ENCODE assay signal across 18 cellular contexts in the genomic region with DNA sequence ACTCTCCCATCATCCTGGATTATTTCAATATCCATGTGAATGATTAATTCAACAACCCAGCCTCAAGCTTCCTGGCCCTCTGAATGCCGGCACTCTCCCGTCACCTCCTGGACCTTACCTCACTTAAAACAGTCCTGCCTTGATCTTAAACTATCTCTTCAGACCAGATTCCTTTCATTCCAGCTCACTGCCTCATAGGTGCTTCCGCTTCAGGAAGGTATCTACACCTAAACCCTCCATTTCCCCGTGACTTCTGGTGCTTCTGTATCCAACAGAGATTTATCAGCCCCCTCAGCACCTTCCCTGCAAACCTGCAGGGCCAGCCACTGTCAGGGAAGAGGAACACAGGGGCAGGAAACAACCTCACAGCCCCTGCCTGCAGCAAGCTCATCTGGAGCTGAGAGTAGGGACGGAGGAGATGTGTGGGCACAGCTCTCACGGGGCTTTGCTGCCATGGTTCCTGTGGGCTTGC.
DNase-seq lines count a peak whose midpoint lies in the region; ATAC-seq and TF ChIP-seq lines count a peak whose summit lies in the region.
"Had no signal": no experiment of that assay in that cellular context is flagged by ENCODE, and none has a peak within 500 bp of the region (broad histone marks: within the 10 kb centered on the region; RNA-seq: fewer than 3 reads in every experiment).

No MANE protein-coding gene starts in this region.

- WGBS in body of pancreas, 2 donors = 64% methylated on average over 6 of the region's 6 CpGs

- H3K9ac ChIP-seq in HUES48 (ENCODE audit: low read depth, low read length) = no peak overlapping the region

- H3K27me3 Mint-ChIP-seq in type B pancreatic cell = no peaks in the 10 kb centered on the region
- H3K27me3 Mint-ChIP-seq: IgD-negative memory B cell had no signal

- H3K27me3 ChIP-seq in HUES48 (ENCODE audit: control insufficient read depth, insufficient read depth, low read length) (no peaks in the 10 kb centered on the region), body of pancreas (no peaks in the 10 kb centered on the region), SJCRH30 (no peaks in the 10 kb centered on the region), uterus (no peaks in the 10 kb centered on the region)
- H3K27me3 ChIP-seq: sigmoid colon had no signal

- ATAC-seq in body of pancreas (peak; percentile 45), GM19455 (IDR thresholded peaks at IDR 0.05; ENCODE audit: unreplicated experiment) (no peak)
- ATAC-seq: left colon; naive thymus-derived CD4-positive, alpha-beta T cell; stimulated activated effector memory CD8-positive, alpha-beta T cell treated with anti-CD3 and anti-CD28 coated beads, Interleukin-12 subunit alpha, Interleukin-12 subunit beta, amount 100 ng/mL, for 72 hours; T-helper 17 cell had no signal

- H3K9me3 ChIP-seq in HUES48 (ENCODE audit: control insufficient read depth, insufficient read depth, low read length) = no peaks in the 10 kb centered on the region
- H3K9me3 ChIP-seq in body of pancreas = no peaks in the 10 kb centered on the region
- no peaks in the 10 kb centered on the region for H3K9me3 ChIP-seq in SJCRH30 (replicated peaks)
- no peaks in the 10 kb centered on the region for H3K9me3 ChIP-seq in uterus
- H3K9me3 ChIP-seq: sigmoid colon had no signal

- H3K9me3 Mint-ChIP-seq in type B pancreatic cell = no peaks in the 10 kb centered on the region
- H3K9me3 Mint-ChIP-seq: dendritic cell treated with granulocyte-macrophage colony-stimulating factor and Interleukin-4, amounts not matched to agents 40 ng/mL and 50 ng/mL, for 4 days; stimulated activated effector memory CD8-positive, alpha-beta T cell treated with anti-CD3 and anti-CD28 coated beads, Interleukin-12 subunit alpha, Interleukin-12 subunit beta, amount 100 ng/mL, for 72 hours had no signal

- H3K27ac ChIP-seq in HUES48 (ENCODE audit: low read depth, low read length) (peak overlapping the region; percentile 76), body of pancreas (peak overlapping the region; percentile 36 to 71 (median 52)), SJCRH30 (no peak overlapping the region), uterus (no peak overlapping the region)
- H3K27ac ChIP-seq: sigmoid colon had no signal

- peaks cover 33% of the 10 kb centered on the region for H3K4me1 Mint-ChIP-seq in type B pancreatic cell (ENCODE audit: unreplicated experiment)
- H3K4me1 Mint-ChIP-seq: IgD-negative memory B cell; naive thymus-derived CD4-positive, alpha-beta T cell; stimulated activated effector memory CD8-positive, alpha-beta T cell treated with anti-CD3 and anti-CD28 coated beads, Interleukin-12 subunit alpha, Interleukin-12 subunit beta, amount 100 ng/mL, for 72 hours; T-helper 17 cell had no signal

- no peak for TF ChIP-seq CTCF in body of pancreas (IDR thresholded peaks at IDR 0.05)
- no peak for TF ChIP-seq CTCF in type B pancreatic cell (conservative IDR thresholded peaks at IDR 0.05)
- TF ChIP-seq CTCF in uterus (IDR thresholded peaks at IDR 0.05) = no peak

- TF ChIP-seq POLR2A in body of pancreas (IDR thresholded peaks at IDR 0.05) = peak in 1 of 3 donors; percentile 36
- TF ChIP-seq POLR2A in uterus (IDR thresholded peaks at IDR 0.05) = no peak

- no peaks in the 10 kb centered on the region for H3K36me3 ChIP-seq in HUES48 (ENCODE audit: control insufficient read depth, insufficient read depth, low read length)
- no peaks in the 10 kb centered on the region for H3K36me3 ChIP-seq in body of pancreas (replicated peaks in 1 of 2; ENCODE audit: insufficient read depth in 1 of 2, low read depth in 2 of 2)
- no peaks in the 10 kb centered on the region for H3K36me3 ChIP-seq in SJCRH30
- H3K36me3 ChIP-seq in uterus = no peaks in the 10 kb centered on the region
- H3K36me3 ChIP-seq: sigmoid colon had no signal

- H3K27ac Mint-ChIP-seq in type B pancreatic cell = peak overlapping the region; percentile 75
- H3K27ac Mint-ChIP-seq: dendritic cell treated with granulocyte-macrophage colony-stimulating factor and Interleukin-4, amounts not matched to agents 40 ng/mL and 50 ng/mL, for 4 days; naive thymus-derived CD4-positive, alpha-beta T cell; stimulated activated effector memory CD8-positive, alpha-beta T cell treated with anti-CD3 and anti-CD28 coated beads, Interleukin-12 subunit alpha, Interleukin-12 subunit beta, amount 100 ng/mL, for 72 hours; T-helper 17 cell had no signal

- intact Hi-C loops in body of pancreas (cut with DNase I) (no loop called here), uterus (cut with DNase I; ENCODE audit: low total_unique reads) (no loop called here)

- H3K4me3 Mint-ChIP-seq in type B pancreatic cell = peak overlapping the region; percentile 40
- H3K4me3 Mint-ChIP-seq: dendritic cell treated with granulocyte-macrophage colony-stimulating factor and Interleukin-4, amounts not matched to agents 40 ng/mL and 50 ng/mL, for 4 days; IgD-negative memory B cell; naive thymus-derived CD4-positive, alpha-beta T cell; stimulated activated effector memory CD8-positive, alpha-beta T cell treated with anti-CD3 and anti-CD28 coated beads, Interleukin-12 subunit alpha, Interleukin-12 subunit beta, amount 100 ng/mL, for 72 hours had no signal

- H3K4me3 ChIP-seq in HUES48 (ENCODE audit: low read depth, low read length) (no peak overlapping the region), body of pancreas (no peak overlapping the region), SJCRH30 (no peak overlapping the region), uterus (no peak overlapping the region)
- H3K4me3 ChIP-seq: sigmoid colon had no signal

- peaks cover 37% of the 10 kb centered on the region for H3K4me1 ChIP-seq in HUES48 (ENCODE audit: control insufficient read depth, insufficient read depth, low read length)
- peaks cover 16% of the 10 kb centered on the region for H3K4me1 ChIP-seq in body of pancreas
- H3K4me1 ChIP-seq in SJCRH30 = peaks cover 3% of the 10 kb centered on the region; the same call in 1 of the 2 replicates
- H3K4me1 ChIP-seq in uterus = peaks cover 0 to 10% of the 10 kb centered on the region in 2 donors

- DNase-seq in body of pancreas (peak in 1 of 4 donors; percentile 7), iPS-NIHi7 (ENCODE audit: extremely low spot score) (peak; percentile 57), type B pancreatic cell (ENCODE audit: extremely low spot score, unreplicated experiment) (peak; percentile 50), SJCRH30 (no peak), uterus (no peak)
- DNase-seq: activated CD4-positive, alpha-beta T cell treated with anti-CD3 and anti-CD28 coated beads for 48 hours; activated T-cell treated with anti-CD3 and anti-CD28 coated beads, Interleukin-2, amount 50 U/mL, for 48 hours; left colon; naive thymus-derived CD4-positive, alpha-beta T cell; NCI-H1417; sigmoid colon; stimulated activated CD4-positive, alpha-beta T cell treated with anti-CD3 and anti-CD28 coated beads, Interleukin-4, amount 100 ng/mL, for 24 hours; T-helper 17 cell had no signal

- H3K36me3 Mint-ChIP-seq in type B pancreatic cell = no peaks in the 10 kb centered on the region
- H3K36me3 Mint-ChIP-seq: naive thymus-derived CD4-positive, alpha-beta T cell; stimulated activated effector memory CD8-positive, alpha-beta T cell treated with anti-CD3 and anti-CD28 coated beads, Interleukin-12 subunit alpha, Interleukin-12 subunit beta, amount 100 ng/mL, for 72 hours had no signal

Comparison
In these comparisons a context has a peak if more than half of its experiments do, and no peak if none do; other contexts are left out.
1. H3K27ac ChIP-seq: peak in HUES48 (single experiment) and body of pancreas (4 of 4); none in SJCRH30 (single experiment) and uterus (0 of 2).
2. DNase-seq: peak in iPS-NIHi7 (single experiment) and type B pancreatic cell (single experiment); none in SJCRH30 (0 of 2) and uterus (0 of 2).